In genomic region chr2:173028141-173028540, GRCh38 we compare ENCODE assay signal across 2 cellular contexts.
TF ChIP-seq lines count a peak whose summit lies in the region.

No MANE protein-coding gene starts in this region.

TF ChIP-seq in liver, 16 proteins besides CTCF, POLR2A, EP300 and RAD21:
- TF ChIP-seq REST (IDR thresholded peaks at IDR 0.05) (no peak), YY1 (IDR thresholded peaks at IDR 0.05) (peak; percentile 1), JUND (IDR thresholded peaks at IDR 0.05) (no peak)

TF ChIP-seq in HepG2, 621 proteins besides CTCF, POLR2A, EP300 and RAD21 (continued from another document):
- no peak for TF ChIP-seq ARID2 (CRISPR knock-in tag; IDR thresholded peaks at IDR 0.05; ENCODE audit: borderline replicate concordance)
- no peak for TF ChIP-seq CSRNP2 (CRISPR knock-in tag; conservative IDR thresholded peaks at IDR 0.05; ENCODE audit: low read depth)
- TF ChIP-seq PCBP1 (IDR thresholded peaks at IDR 0.05; ENCODE audit: borderline replicate concordance, low read depth, low read length) = no peak
